8 cellular contexts compared by ENCODE assay signal in genomic region chr10:22316286-22317120, GRCh38. TPM values are rescaled to one million over a fixed set of nuclear protein-coding genes. Genes with fewer than 3 reads are reported as not detected.
A peak's percentile ranks its signal among the peaks of the same experiment; 100 is the strongest.
DNase-seq lines count a peak whose midpoint lies in the region; ATAC-seq and TF ChIP-seq lines count a peak whose summit lies in the region.

COMMD3 (plus strand) TSS chr10:22316388; CDS start chr10:22316418, 30 bp downstream.

- peak; percentile 58 to 84 (median 73) for DNase-seq in CD8-positive, alpha-beta T cell
- peak; percentile 78 for DNase-seq in NOMO-1 treated with DMSO at 0.1 percent for 48 hours (lab: John Stamatoyannopoulos, UW; ENCODE audit: unreplicated experiment)
- peak; percentile 87 for DNase-seq in activated CD8-positive, alpha-beta memory T cell treated with anti-CD3 and anti-CD28 coated beads, Interleukin-2, amount 10 ng/mL, durations not matched to agents 7 days and 5 days
- DNase-seq in mesenteric fat pad (ENCODE audit: low spot score) = peak; percentile 95
- DNase-seq in stimulated activated CD8-positive, alpha-beta memory T cell treated with anti-CD3 and anti-CD28 coated beads, Interleukin-2, amount 100 ng/mL, for 48 hours (ENCODE audit: low read depth in 2 of 2) = peak; percentile 66 to 70

- peak within 1 kb of the TSS; percentile 87 for H3K27ac ChIP-seq in CD8-positive, alpha-beta T cell (ENCODE audit: low read depth, low read length)

- no peaks in the 10 kb centered on the region for H3K9me3 Mint-ChIP-seq in CD8-positive, alpha-beta T cell
- no peaks in the 10 kb centered on the region for H3K9me3 Mint-ChIP-seq in activated CD8-positive, alpha-beta memory T cell treated with anti-CD3 and anti-CD28 coated beads, Interleukin-2, amount 10 ng/mL, durations not matched to agents 7 days and 5 days (ENCODE audit: low read depth)

- CTCF ChIA-PET in CD8-positive, alpha-beta T cell (lab: Charles Lee) = interaction anchor here (0.9 to 1.6 kb wide), 6 partner anchors 31 to 672 kb away, joined by 3 to 10 read pairs (median 4); partner anchors contain the start of gene DNAJC1
- CTCF ChIA-PET in activated CD8-positive, alpha-beta memory T cell treated with anti-CD3 and anti-CD28 coated beads, Interleukin-2, amount 10 ng/mL, durations not matched to agents 7 days and 5 days (lab: Charles Lee) = interaction anchor here (0.6 to 4.0 kb wide), 13 partner anchors 10 to 820 kb away, joined by 3 to 12 read pairs (median 5); partner anchors contain the start of gene SPAG6

- in situ Hi-C loops in endometrial microvascular endothelial cells (cut with HindIII; ENCODE audit: inconsistent ontology term, low pct_unique_long_range_greater_than_20kb, low sequenced_read_pairs) = loop anchor here (10.0 kb wide), 1 partner anchor 92 kb away; no protein-coding TSS in a partner anchor

- peaks cover 15% of the 10 kb centered on the region for H3K27me3 ChIP-seq in CD8-positive, alpha-beta T cell (ENCODE audit: insufficient read depth, low read length)

- peaks cover 31% of the 10 kb centered on the region for H3K4me1 Mint-ChIP-seq in CD8-positive, alpha-beta T cell (ENCODE audit: low read depth)
- peaks cover 41% of the 10 kb centered on the region for H3K4me1 Mint-ChIP-seq in activated CD8-positive, alpha-beta memory T cell treated with anti-CD3 and anti-CD28 coated beads, Interleukin-2, amount 10 ng/mL, durations not matched to agents 7 days and 5 days

- H3K9me3 ChIP-seq in CD8-positive, alpha-beta T cell (ENCODE audit: low read length) = no peaks in the 10 kb centered on the region

- H3K36me3 Mint-ChIP-seq in CD8-positive, alpha-beta T cell = peaks cover 6% of the 10 kb centered on the region
- peaks cover 13% of the 10 kb centered on the region for H3K36me3 Mint-ChIP-seq in activated CD8-positive, alpha-beta memory T cell treated with anti-CD3 and anti-CD28 coated beads, Interleukin-2, amount 10 ng/mL, durations not matched to agents 7 days and 5 days

- peak; percentile 54 for ATAC-seq in CD8-positive, alpha-beta T cell
- ATAC-seq in GM19324 (IDR thresholded peaks at IDR 0.05; ENCODE audit: low FRiP score, unreplicated experiment) (peak; percentile 58), HG03442 (IDR thresholded peaks at IDR 0.05; ENCODE audit: unreplicated experiment) (peak; percentile 63)
- ATAC-seq in activated CD8-positive, alpha-beta memory T cell treated with anti-CD3 and anti-CD28 coated beads, Interleukin-2, amount 10 ng/mL, durations not matched to agents 7 days and 5 days = peak; percentile 76

- intact Hi-C loops in CD8-positive, alpha-beta T cell (cut with DNase I, micrococcal nuclease) = loop anchor here (1.0 to 5.0 kb wide), 9 partner anchors 19 to 799 kb away; partner anchors contain the start of genes DNAJC1 (in 2 of the 2) and MLLT10 (in 1 of the 2)

- H3K4me3 ChIP-seq in CD8-positive, alpha-beta T cell (ENCODE audit: low read depth, low read length) = peak within 1 kb of the TSS; percentile 83

- peaks cover 14% of the 10 kb centered on the region for H3K27me3 Mint-ChIP-seq in CD8-positive, alpha-beta T cell (ENCODE audit: low read depth)
- H3K27me3 Mint-ChIP-seq in activated CD8-positive, alpha-beta memory T cell treated with anti-CD3 and anti-CD28 coated beads, Interleukin-2, amount 10 ng/mL, durations not matched to agents 7 days and 5 days = peaks cover 6% of the 10 kb centered on the region

- peaks cover 27% of the 10 kb centered on the region for H3K4me1 ChIP-seq in CD8-positive, alpha-beta T cell (ENCODE audit: insufficient read depth, low read length)

- TF ChIP-seq CTCF in CD8-positive, alpha-beta T cell (IDR thresholded peaks at IDR 0.05) = no peak

- H3K4me3 Mint-ChIP-seq in CD8-positive, alpha-beta T cell = peak within 1 kb of the TSS; percentile 91
- peak within 1 kb of the TSS; percentile 93 for H3K4me3 Mint-ChIP-seq in activated CD8-positive, alpha-beta memory T cell treated with anti-CD3 and anti-CD28 coated beads, Interleukin-2, amount 10 ng/mL, durations not matched to agents 7 days and 5 days

- peak within 1 kb of the TSS; percentile 95 for H3K27ac Mint-ChIP-seq in CD8-positive, alpha-beta T cell
- peak within 1 kb of the TSS; percentile 95 for H3K27ac Mint-ChIP-seq in activated CD8-positive, alpha-beta memory T cell treated with anti-CD3 and anti-CD28 coated beads, Interleukin-2, amount 10 ng/mL, durations not matched to agents 7 days and 5 days

- POLR2A ChIA-PET in CD8-positive, alpha-beta T cell (lab: Charles Lee) = interaction anchor here (0.6 to 2.2 kb wide), 12 partner anchors 9 to 121 kb away, joined by 3 to 39 read pairs (median 4); no protein-coding TSS in a partner anchor

- no peaks in the 10 kb centered on the region for H3K36me3 ChIP-seq in CD8-positive, alpha-beta T cell (ENCODE audit: insufficient read depth, low read length)

RNA-seq across cellular contexts. Expression of gene COMMD3, which starts in this region (rescaled TPM):
- total RNA-seq in CD8-positive, alpha-beta T cell = 10 to 100 TPM; 19.2 to 22.1 TPM
- total RNA-seq in activated CD8-positive, alpha-beta memory T cell treated with anti-CD3 and anti-CD28 coated beads, Interleukin-2, amount 10 ng/mL, durations not matched to agents 7 days and 5 days = 100 to 1,000 TPM in 1 of 2 experiments, 10 to 100 TPM in 1; 70.6 to 103 TPM
- 93.8 TPM for total RNA-seq in endometrial microvascular endothelial cells (ENCODE audit: inconsistent ontology term)
- 46.8 TPM for total RNA-seq in mesenteric fat pad

Comparison
In these comparisons a context has a peak if more than half of its experiments do, and no peak if none do; other contexts are left out.
1. Peak in every context shown above with its lines: DNase-seq, ATAC-seq, H3K4me3 ChIP-seq and H3K27ac ChIP-seq.